Comparison of ENCODE assay signal across 10 cellular contexts in genomic region chr16:80938035-80938927, GRCh38.
DNase-seq lines count a peak whose midpoint lies in the region; ATAC-seq, FAIRE-seq and TF ChIP-seq lines count a peak whose summit lies in the region.
"Had no signal": no experiment of that assay in that cellular context is flagged by ENCODE, and none has a peak within 500 bp of the region (broad histone marks: within the 10 kb centered on the region; RNA-seq: fewer than 3 reads in every experiment).

No MANE protein-coding gene starts in this region.

- H3K4me3 ChIP-seq in Caco-2 (ENCODE audit: low read depth, low read length) (no peak overlapping the region), fibroblast of mammary gland (ENCODE audit: control insufficient read depth, low read depth, low read length) (peak overlapping the region; percentile 9), osteoblast (ENCODE audit: insufficient read depth, low read length) (no peak overlapping the region)

- peaks cover 16% of the 10 kb centered on the region for H3K4me1 Mint-ChIP-seq in Caco-2 (ENCODE audit: low read depth, unreplicated experiment)
- H3K4me1 Mint-ChIP-seq: activated CD4-positive, alpha-beta memory T cell treated with anti-CD3 and anti-CD28 coated beads, Interleukin-2, amount 10 ng/mL, durations not matched to agents 7 days and 5 days had no signal

- no peaks in the 10 kb centered on the region for H3K36me3 Mint-ChIP-seq in Caco-2 (ENCODE audit: insufficient read depth, unreplicated experiment)

- intact Hi-C loops in Caco-2 (cut with micrococcal nuclease; ENCODE audit: unreplicated experiment), result no loop called here

- H2AFZ ChIP-seq in osteoblast (ENCODE audit: low read length), result peak overlapping the region; percentile 9

- CTCF ChIA-PET in Caco-2 (lab: Charles Lee), result no interaction called here

- no peak for TF ChIP-seq CTCF in Caco-2 (IDR thresholded peaks at IDR 0.05; ENCODE audit: insufficient read depth in 1 of 2, low read depth in 1 of 2, low read length in 1 of 2, severe bottlenecking in 1 of 2, unreplicated experiment in 1 of 2)
- no peak for TF ChIP-seq CTCF in fibroblast of mammary gland (conservative IDR thresholded peaks at IDR 0.05; ENCODE audit: control insufficient read depth, insufficient read depth, low read depth, low read length)
- no peak for TF ChIP-seq CTCF in osteoblast (IDR thresholded peaks at IDR 0.05; ENCODE audit: extremely low read depth, low read depth, low read length)

- H4K20me1 ChIP-seq in osteoblast (ENCODE audit: insufficient read depth, low read length), result no peaks in the 10 kb centered on the region

- POLR2A ChIA-PET in Caco-2 (lab: Charles Lee), result no interaction called here

- DNase-seq in Caco-2 (peak; percentile 47 to 55), RCC 7860 (ENCODE audit: low spot score) (peak; percentile 14), fibroblast of mammary gland (ENCODE audit: low read depth) (peak; percentile 99), osteoblast (ENCODE audit: insufficient read length, low spot score, missing footprints) (peak; percentile 92), SKM-1 treated with dmso at 0.1 percent for 144 hours (lab: John Stamatoyannopoulos, UW; ENCODE audit: unreplicated experiment) (no peak), GM19240 (ENCODE audit: insufficient read length, low spot score) (no peak)
- no peak for DNase-seq in activated naive CD4-positive, alpha-beta T cell treated with anti-CD3 and anti-CD28 coated beads, Interleukin-2, amount 50 U/mL, for 16 hours
- DNase-seq: activated CD4-positive, alpha-beta memory T cell treated with anti-CD3 and anti-CD28 coated beads, Interleukin-2, amount 10 ng/mL, durations not matched to agents 7 days and 5 days; NCI-H2081 treated with DMSO at 0.1 percent for 48 hours had no signal

- no peak overlapping the region for H3K4me3 Mint-ChIP-seq in Caco-2 (ENCODE audit: unreplicated experiment)
- H3K4me3 Mint-ChIP-seq: activated CD4-positive, alpha-beta memory T cell treated with anti-CD3 and anti-CD28 coated beads, Interleukin-2, amount 10 ng/mL, durations not matched to agents 7 days and 5 days had no signal

- no TSS peak for BruUV-seq in Caco-2 (replicated peaks; lab: Mats Ljungman, UMichigan)

- no peak for ATAC-seq in HG03175 (IDR thresholded peaks at IDR 0.05; ENCODE audit: unreplicated experiment)

- no peak overlapping the region for H3K27ac Mint-ChIP-seq in Caco-2 (ENCODE audit: unreplicated experiment)
- H3K27ac Mint-ChIP-seq: activated CD4-positive, alpha-beta memory T cell treated with anti-CD3 and anti-CD28 coated beads, Interleukin-2, amount 10 ng/mL, durations not matched to agents 7 days and 5 days had no signal

- no peaks in the 10 kb centered on the region for H3K9me3 ChIP-seq in Caco-2
- H3K9me3 ChIP-seq in osteoblast (ENCODE audit: low read depth, low read length), result no peaks in the 10 kb centered on the region

- H3K27ac ChIP-seq in osteoblast (ENCODE audit: low read depth, low read length), result peak overlapping the region; percentile 56

- no peaks in the 10 kb centered on the region for H3K4me1 ChIP-seq in Caco-2
- peaks cover 25% of the 10 kb centered on the region for H3K4me1 ChIP-seq in osteoblast (ENCODE audit: insufficient read depth, low read length)

- peak overlapping the region; percentile 32 for H3K4me2 ChIP-seq in osteoblast (ENCODE audit: insufficient read depth, low read length)

- H3K27me3 Mint-ChIP-seq in Caco-2 (ENCODE audit: insufficient read depth, unreplicated experiment), result no peaks in the 10 kb centered on the region

- peaks cover 8% of the 10 kb centered on the region for H3K9me3 Mint-ChIP-seq in Caco-2 (ENCODE audit: unreplicated experiment)
- H3K9me3 Mint-ChIP-seq: activated CD4-positive, alpha-beta memory T cell treated with anti-CD3 and anti-CD28 coated beads, Interleukin-2, amount 10 ng/mL, durations not matched to agents 7 days and 5 days had no signal

- no peaks in the 10 kb centered on the region for H3K79me2 ChIP-seq in osteoblast (ENCODE audit: insufficient read depth, low read length)

- FAIRE-seq in RCC 7860 (lab: Jason Lieb, UNC), result no peak

- H3K36me3 ChIP-seq in Caco-2 (ENCODE audit: control insufficient read depth, insufficient read depth, low read length), result no peaks in the 10 kb centered on the region
- no peaks in the 10 kb centered on the region for H3K36me3 ChIP-seq in osteoblast (ENCODE audit: insufficient read depth, low read length)

- H3K27me3 ChIP-seq in Caco-2 (replicated peaks; ENCODE audit: control insufficient read depth, insufficient read depth, low read length) (no peaks in the 10 kb centered on the region), osteoblast (ENCODE audit: insufficient read depth, low read length) (no peaks in the 10 kb centered on the region)

Comparison
In these comparisons a context has a peak if more than half of its experiments do, and no peak if none do; other contexts are left out.
1. DNase-seq: peak in Caco-2 (2 of 2), RCC 7860 (single experiment), fibroblast of mammary gland (single experiment) and osteoblast (single experiment); none in activated naive CD4-positive, alpha-beta T cell treated with anti-CD3 and anti-CD28 coated beads, Interleukin-2, amount 50 U/mL, for 16 hours (single experiment), SKM-1 treated with dmso at 0.1 percent for 144 hours (single experiment) and GM19240 (single experiment).